In genomic region chr1:93553886-93554490, GRCh38 we compare ENCODE assay signal across 8 cellular contexts.
DNase-seq lines count a peak whose midpoint lies in the region; ATAC-seq and TF ChIP-seq lines count a peak whose summit lies in the region.
"Not testable (repeated sequence)": the region's sequence is repeated elsewhere in the genome, so short reads cannot be mapped to it uniquely, and the experiment has no call there.

No MANE protein-coding gene starts in this region.

- peak in 1 of 2 donors; percentile 12 for TF ChIP-seq RAD21 in liver (IDR thresholded peaks at IDR 0.05)

- not testable (repeated sequence) for TF ChIP-seq POLR2A in prostate gland (IDR thresholded peaks at IDR 0.05)

- H3K9me3 ChIP-seq in RWPE2 (ENCODE audit: severe bottlenecking); liver (ENCODE audit: control insufficient read depth in 4 of 4, low read length in 3 of 4); prostate gland: not testable (repeated sequence)

- intact Hi-C loops in prostate gland (cut with DNase I), result not testable (repeated sequence)

- 59% methylated on average over 4 of the region's 4 CpGs for WGBS in liver
- 19% methylated on average over 4 of the region's 4 CpGs for WGBS in prostate gland

- not testable (repeated sequence) for H3K27me3 Mint-ChIP-seq in chondrocyte (ENCODE audit: low read depth); type B pancreatic cell

- not testable (repeated sequence) for H3K4me3 ChIP-seq in LNCaP clone FGC (ENCODE audit: low read depth, low read length); RWPE2 (ENCODE audit: severe bottlenecking); liver (ENCODE audit: low read depth in 1 of 3, low read length in 3 of 3); prostate gland

- H3K36me3 ChIP-seq in RWPE2 (ENCODE audit: low read depth) (peaks cover 52% of the 10 kb centered on the region), liver (ENCODE audit: control insufficient read depth in 4 of 4, insufficient read depth in 3 of 4, low read depth in 1 of 4, low read length in 3 of 4) (peaks cover 0 to 20% (median 5%) of the 10 kb centered on the region in 4 donors)
- not testable (repeated sequence) for H3K36me3 ChIP-seq in prostate gland

- not testable (repeated sequence) for TF ChIP-seq CTCF in LNCaP clone FGC (IDR thresholded peaks at IDR 0.05; ENCODE audit: control insufficient read depth, extremely low read depth, insufficient read depth); RWPE2 (IDR thresholded peaks at IDR 0.05; ENCODE audit: poor library complexity, severe bottlenecking); chondrocyte (IDR thresholded peaks at IDR 0.05); liver (IDR thresholded peaks at IDR 0.05; ENCODE audit: low read depth, low read length, missing input control); prostate gland (IDR thresholded peaks at IDR 0.05); type B pancreatic cell (conservative IDR thresholded peaks at IDR 0.05)

- H3K36me3 Mint-ChIP-seq in chondrocyte (ENCODE audit: low read depth) (peaks cover 13% of the 10 kb centered on the region), type B pancreatic cell (peaks cover 51% of the 10 kb centered on the region)

- H3K4me1 Mint-ChIP-seq in chondrocyte (ENCODE audit: low read depth) (peaks cover 47% of the 10 kb centered on the region), type B pancreatic cell (ENCODE audit: unreplicated experiment) (peaks cover 39% of the 10 kb centered on the region)

- not testable (repeated sequence) for H3K4me3 Mint-ChIP-seq in chondrocyte (ENCODE audit: unreplicated experiment)
- H3K4me3 Mint-ChIP-seq in type B pancreatic cell, result peak overlapping the region; percentile 53

- peaks cover 11% of the 10 kb centered on the region for H3K9me3 Mint-ChIP-seq in chondrocyte (ENCODE audit: low read depth)
- H3K9me3 Mint-ChIP-seq in type B pancreatic cell, result not testable (repeated sequence)

- H3K27ac ChIP-seq in RWPE2 (ENCODE audit: poor library complexity, severe bottlenecking) (peak overlapping the region; percentile 20), prostate gland (peak overlapping the region in 1 of 2 donors; percentile 10)
- H3K27ac ChIP-seq in liver (ENCODE audit: low read depth in 1 of 2, low read length in 2 of 2), result not testable (repeated sequence)

- DNase-seq in DMS53 (lab: John Stamatoyannopoulos, UW) (peak; percentile 74), LNCaP clone FGC (ENCODE audit: low read depth) (peak; percentile 97), foreskin melanocyte (peak; percentile 35), prostate gland (ENCODE audit: low spot score) (peak; percentile 72)
- not testable (repeated sequence) for DNase-seq in RWPE2 (ENCODE audit: low spot score); chondrocyte (ENCODE audit: low spot score); type B pancreatic cell (ENCODE audit: extremely low spot score, unreplicated experiment)

- peak overlapping the region; percentile 91 for H3K27ac Mint-ChIP-seq in chondrocyte (ENCODE audit: unreplicated experiment)
- peak overlapping the region; percentile 7 for H3K27ac Mint-ChIP-seq in type B pancreatic cell

- not testable (repeated sequence) for H3K9ac ChIP-seq in liver (ENCODE audit: low read depth in 1 of 2, low read length in 2 of 2)

- 0 out of 3 replicates have a peak, but pooled peaks have one; percentile 9 for ATAC-seq in RWPE2 (ENCODE audit: low read depth)

- H3K4me1 ChIP-seq in RWPE2 (ENCODE audit: insufficient read depth, poor library complexity, severe bottlenecking), result peaks cover 34% of the 10 kb centered on the region
- not testable (repeated sequence) for H3K4me1 ChIP-seq in liver (ENCODE audit: control insufficient read depth in 4 of 4, insufficient read depth in 4 of 4, low read length in 3 of 4); prostate gland (replicated peaks)

- not testable (repeated sequence) for H3K27me3 ChIP-seq in RWPE2 (ENCODE audit: insufficient read depth, poor library complexity, severe bottlenecking); liver (ENCODE audit: control insufficient read depth in 4 of 4, insufficient read depth in 4 of 4, low read length in 3 of 4); prostate gland (replicated peaks; ENCODE audit: insufficient read depth)

TF ChIP-seq in liver, 16 proteins besides CTCF, POLR2A, EP300 and RAD21:
- peak; percentile 92 for TF ChIP-seq NR2F2 (IDR thresholded peaks at IDR 0.05)
